5 cellular contexts compared by ENCODE assay signal in the genomic region with DNA sequence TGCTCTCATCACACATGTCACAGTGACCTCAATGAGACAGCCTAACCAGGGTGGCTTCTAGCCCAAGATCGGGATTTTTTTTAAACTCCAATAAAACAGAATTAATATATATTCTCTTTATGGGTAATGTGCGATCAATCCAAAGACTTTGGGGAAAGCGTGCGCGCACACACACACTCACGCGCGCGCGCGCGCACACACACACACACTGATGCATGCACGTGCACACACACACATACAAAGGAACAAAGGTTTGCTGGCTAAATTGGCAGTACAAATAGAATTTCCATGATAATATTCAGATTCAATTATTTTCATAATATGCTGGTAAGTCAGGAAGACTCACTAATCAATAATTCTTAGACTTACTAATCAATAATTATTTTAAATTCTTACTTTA. TPM values are rescaled to one million over a fixed set of nuclear protein-coding genes. Genes with fewer than 3 reads are reported as not detected.
"Had no signal": no experiment of that assay in that cellular context is flagged by ENCODE, and none has a peak within 500 bp of the region (broad histone marks: within the 10 kb centered on the region; RNA-seq: fewer than 3 reads in every experiment).

No MANE protein-coding gene starts in this region.

- H3K27ac Mint-ChIP-seq: GM23338, H9, IgD-negative memory B cell had no signal

- H3K4me3 ChIP-seq: GM23338 had no signal

- ATAC-seq: GM23338, HepG2 had no signal

- H3K9me3 Mint-ChIP-seq: GM23338, H9, IgD-negative memory B cell had no signal

- H3K4me2 ChIP-seq: GM23338 had no signal

- H3K4me3 Mint-ChIP-seq: GM23338, H9, IgD-negative memory B cell had no signal

- DNase-seq: H9, HCEC 1CT had no signal

RNA-seq across cellular contexts. Expression of a gene that starts 19.3 kb away (rescaled TPM):
- polyA plus RNA-seq: IgD-negative memory B cell had no signal
